Comparison of ENCODE assay signal across 21 cellular contexts in the genomic region with DNA sequence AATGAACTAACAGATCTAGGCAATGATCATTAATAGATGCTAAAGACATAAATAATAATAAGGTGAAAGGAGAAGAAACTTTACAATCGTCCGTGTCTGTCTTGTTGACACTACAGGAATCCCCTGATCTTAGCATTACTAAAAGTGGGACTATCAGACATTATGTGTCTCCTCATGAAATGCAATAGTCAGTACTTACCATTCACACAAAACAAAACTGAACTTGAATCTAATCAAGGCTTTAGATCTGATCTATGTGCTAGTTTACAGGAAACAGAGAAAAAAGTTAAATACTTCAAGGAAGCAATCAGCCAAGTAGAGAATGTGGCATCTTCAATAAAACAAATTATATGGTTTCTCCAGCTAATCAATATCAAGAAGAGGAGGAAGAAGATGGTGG.
DNase-seq lines count a peak whose midpoint lies in the region; ATAC-seq, FAIRE-seq and TF ChIP-seq lines count a peak whose summit lies in the region.
"Had no signal": no experiment of that assay in that cellular context is flagged by ENCODE, and none has a peak within 500 bp of the region (broad histone marks: within the 10 kb centered on the region; RNA-seq: fewer than 3 reads in every experiment).

No MANE protein-coding gene starts in this region.

- peaks cover 51% of the 10 kb centered on the region for H3K4me1 Mint-ChIP-seq in activated T-cell treated with anti-CD3 and anti-CD28 coated beads, Interleukin-2, amount 50 U/mL, for 72 hours (ENCODE audit: low read depth)
- peaks cover 35% of the 10 kb centered on the region for H3K4me1 Mint-ChIP-seq in central memory CD8-positive, alpha-beta T cell

- H3K4me3 Mint-ChIP-seq in activated T-cell treated with anti-CD3 and anti-CD28 coated beads, Interleukin-2, amount 50 U/mL, for 72 hours, result peak overlapping the region; percentile 37 to 86
- no peak overlapping the region for H3K4me3 Mint-ChIP-seq in central memory CD8-positive, alpha-beta T cell

- FAIRE-seq in H54 (lab: Jason Lieb, UNC), result peak; percentile 11
- FAIRE-seq: G401.6, HTR-8/SVneo, RCC 7860 had no signal

- H3K36me3 Mint-ChIP-seq in activated T-cell treated with anti-CD3 and anti-CD28 coated beads, Interleukin-2, amount 50 U/mL, for 72 hours (ENCODE audit: insufficient read depth in 2 of 2), result peaks cover 4 to 6% of the 10 kb centered on the region in 2 donors
- peaks cover 8% of the 10 kb centered on the region for H3K36me3 Mint-ChIP-seq in central memory CD8-positive, alpha-beta T cell (ENCODE audit: insufficient read depth)

- peak; percentile 65 to 69 for ATAC-seq in activated CD4-positive, CD25-positive, alpha-beta regulatory T cell treated with anti-CD3 and anti-CD28 coated beads, Interleukin-2, amount 50 U/mL, for 24 hours
- ATAC-seq in activated T-cell treated with anti-CD3 and anti-CD28 coated beads, Interleukin-2, amount 50 U/mL, for 72 hours (replicated peaks in 1 of 2), result peak; percentile 75 to 88
- no peak for ATAC-seq in central memory CD8-positive, alpha-beta T cell (replicated peaks; ENCODE audit: extremely low read depth, poor library complexity, severe bottlenecking)

- no peaks in the 10 kb centered on the region for H3K27me3 Mint-ChIP-seq in activated T-cell treated with anti-CD3 and anti-CD28 coated beads, Interleukin-2, amount 50 U/mL, for 72 hours (ENCODE audit: low read depth)
- no peaks in the 10 kb centered on the region for H3K27me3 Mint-ChIP-seq in central memory CD8-positive, alpha-beta T cell

- no peak for DNase-seq in activated CD4-positive, CD25-positive, alpha-beta regulatory T cell (lab: John Stamatoyannopoulos, UW)
- DNase-seq in activated T-cell treated with anti-CD3 and anti-CD28 coated beads, Interleukin-2, amount 50 U/mL, for 72 hours, result no peak
- DNase-seq in activated T-cell treated with anti-CD3 and anti-CD28 coated beads, Interleukin-2, amount 50 U/mL, for 1 hour, result no peak
- no peak for DNase-seq in H54 (ENCODE audit: insufficient read length, low spot score)
- DNase-seq in central memory CD8-positive, alpha-beta T cell (ENCODE audit: low spot score in 2 of 2), result no peak
- DNase-seq in cerebellar cortex (ENCODE audit: low spot score), result no peak
- no peak for DNase-seq in stimulated activated CD4-positive, alpha-beta T cell treated with anti-CD3 and anti-CD28 coated beads, Interleukin-4, amount 100 ng/mL, for 1 hour
- DNase-seq: AML-193, Caco-2, GM23248, HCEC 1CT, IMR-90, NCI-H1417 treated with DMSO at 0.1 percent for 48 hours, NCI-H187 treated with DMSO at 0.1 percent for 48 hours, NCI-H2227 treated with DMSO at 0.1 percent for 48 hours, NCI-H510A treated with DMSO at 0.1 percent for 48 hours, NCI-H774 had no signal

- H3K27ac Mint-ChIP-seq in activated T-cell treated with anti-CD3 and anti-CD28 coated beads, Interleukin-2, amount 50 U/mL, for 72 hours, result peak overlapping the region; percentile 100
- peak overlapping the region; percentile 62 for H3K27ac Mint-ChIP-seq in central memory CD8-positive, alpha-beta T cell (ENCODE audit: low read depth)

- H3K9me3 Mint-ChIP-seq in activated T-cell treated with anti-CD3 and anti-CD28 coated beads, Interleukin-2, amount 50 U/mL, for 72 hours, result no peaks in the 10 kb centered on the region
- H3K9me3 Mint-ChIP-seq in central memory CD8-positive, alpha-beta T cell, result no peaks in the 10 kb centered on the region

- TF ChIP-seq POLR2A in H54 (IDR thresholded peaks at IDR 0.05; ENCODE audit: low read depth, low read length), result no peak
